Comparison of ENCODE assay signal across 1 cellular context in the genomic region with DNA sequence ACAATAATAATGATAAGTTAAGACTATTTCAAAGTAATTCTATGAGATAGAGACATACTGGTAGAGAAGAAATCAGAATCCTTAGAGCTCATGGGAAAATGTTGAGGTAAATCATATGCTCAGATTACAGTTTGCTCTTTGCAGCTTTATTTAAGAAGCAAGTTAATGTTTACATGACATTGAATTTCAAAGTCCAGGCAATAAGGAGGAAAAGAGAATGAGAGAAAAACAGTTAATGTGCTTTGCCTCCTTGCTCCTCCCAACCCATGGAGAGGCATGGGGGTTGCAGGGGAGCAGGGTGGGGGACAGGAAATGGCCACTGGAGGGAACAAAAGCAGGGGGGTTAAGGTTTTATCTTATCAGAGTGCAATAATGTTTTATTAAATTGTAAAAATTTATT.
TF ChIP-seq lines count a peak whose summit lies in the region.

No MANE protein-coding gene starts in this region.

TF ChIP-seq in endothelial cell of umbilical vein, 7 proteins besides CTCF, POLR2A, EP300 and RAD21:
- TF ChIP-seq EZH2 (IDR thresholded peaks at IDR 0.05; ENCODE audit: borderline replicate concordance, low read depth, low read length, severe bottlenecking): no peak
- TF ChIP-seq, protein P1, sequence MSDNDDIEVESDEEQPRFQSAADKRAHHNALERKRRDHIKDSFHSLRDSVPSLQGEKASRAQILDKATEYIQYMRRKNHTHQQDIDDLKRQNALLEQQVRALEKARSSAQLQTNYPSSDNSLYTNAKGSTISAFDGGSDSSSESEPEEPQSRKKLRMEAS (IDR thresholded peaks at IDR 0.05; ENCODE audit: insufficient read depth, insufficient read length): no peak
- no peak for TF ChIP-seq GATA2 (IDR thresholded peaks at IDR 0.05; ENCODE audit: insufficient read depth, insufficient read length, low read depth, low read length)
- TF ChIP-seq POLR2AphosphoS5 (IDR thresholded peaks at IDR 0.05; ENCODE audit: insufficient read depth, low read depth, low read length): no peak
- no peak for TF ChIP-seq FOS (IDR thresholded peaks at IDR 0.05; ENCODE audit: borderline replicate concordance, insufficient read depth, low read length)
- TF ChIP-seq MYC (IDR thresholded peaks at IDR 0.05; ENCODE audit: low read depth, low read length): no peak
- TF ChIP-seq JUN (IDR thresholded peaks at IDR 0.05; ENCODE audit: borderline replicate concordance, insufficient read depth, insufficient read length, low read depth): no peak
